In the genomic region with DNA sequence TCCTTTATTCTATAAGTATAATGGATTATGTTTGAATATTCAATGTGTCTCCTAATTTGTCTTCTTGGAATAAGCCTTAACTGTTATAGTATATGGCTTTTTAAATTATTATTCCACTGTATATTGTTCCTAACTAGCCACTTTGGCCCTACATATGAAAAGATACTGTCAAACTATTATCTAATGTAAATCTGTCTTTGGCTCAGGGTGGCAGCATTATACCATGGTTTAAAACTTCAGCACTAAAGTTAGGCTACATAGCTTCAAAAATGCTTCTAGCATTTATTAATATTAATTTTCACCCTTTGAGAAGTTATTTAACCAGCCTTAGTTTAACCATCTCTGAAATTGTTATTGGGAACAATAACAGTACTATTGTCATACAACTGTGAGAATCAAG, we compare ENCODE assay signal across 19 cellular contexts.
DNase-seq lines count a peak whose midpoint lies in the region; ATAC-seq and TF ChIP-seq lines count a peak whose summit lies in the region.
"Had no signal": no experiment of that assay in that cellular context is flagged by ENCODE, and none has a peak within 500 bp of the region (broad histone marks: within the 10 kb centered on the region; RNA-seq: fewer than 3 reads in every experiment).

No MANE protein-coding gene starts in this region.

- H3K4me3 ChIP-seq in fibroblast of pulmonary artery (replicated peaks; ENCODE audit: low read depth, low read length) = no peak overlapping the region
- H3K4me3 ChIP-seq in smooth muscle cell = no peak overlapping the region
- H3K4me3 ChIP-seq in right atrium auricular region = no peak overlapping the region
- H3K4me3 ChIP-seq: BLaER1, esophagus muscularis mucosa, Peyer's patch had no signal

- H3K27me3 ChIP-seq in smooth muscle cell (ENCODE audit: low read depth) (no peaks in the 10 kb centered on the region), right atrium auricular region (no peaks in the 10 kb centered on the region)
- H3K27me3 ChIP-seq: BLaER1, esophagus muscularis mucosa, Peyer's patch had no signal

- no peak overlapping the region for H3K4me2 ChIP-seq in smooth muscle cell
- H3K4me2 ChIP-seq: BLaER1 had no signal

- TF ChIP-seq CTCF in VCaP (conservative IDR thresholded peaks at IDR 0.05) (0 out of 2 replicates have a peak, but pooled peaks have one; percentile 10), fibroblast of pulmonary artery (IDR thresholded peaks at IDR 0.05; ENCODE audit: low read length, missing control alignments) (no peak), smooth muscle cell (IDR thresholded peaks at IDR 0.05; ENCODE audit: borderline replicate concordance, insufficient read depth, poor library complexity, severe bottlenecking) (no peak), right atrium auricular region (IDR thresholded peaks at IDR 0.05) (no peak)

- no peak overlapping the region for H3K9ac ChIP-seq in smooth muscle cell (ENCODE audit: low read depth)
- H3K9ac ChIP-seq: BLaER1 had no signal

- no peaks in the 10 kb centered on the region for H3F3A ChIP-seq in smooth muscle cell (ENCODE audit: low read depth)

- H3K9me3 ChIP-seq in smooth muscle cell (replicated peaks; ENCODE audit: low read depth) = no peaks in the 10 kb centered on the region
- no peaks in the 10 kb centered on the region for H3K9me3 ChIP-seq in right atrium auricular region
- H3K9me3 ChIP-seq: BLaER1, esophagus muscularis mucosa, Peyer's patch had no signal

- no peaks in the 10 kb centered on the region for H4K20me1 ChIP-seq in smooth muscle cell (ENCODE audit: low read depth)
- H4K20me1 ChIP-seq: BLaER1 had no signal

- DNase-seq in LHCN-M2 (ENCODE audit: low read depth) (peak; percentile 31), fibroblast of pulmonary artery (ENCODE audit: low read depth) (peak; percentile 26), smooth muscle cell (lab: John Stamatoyannopoulos, UW; ENCODE audit: unreplicated experiment) (no peak), NCI-H1417 treated with DMSO at 0.1 percent for 48 hours (lab: John Stamatoyannopoulos, UW) (no peak), right atrium auricular region (ENCODE audit: low spot score) (no peak)
- DNase-seq: amniotic stem cell; cortex of kidney; DMS153; left ventricle myocardium superior; naive thymus-derived CD8-positive, alpha-beta T cell; NCI-H1930; NCI-H524 treated with DMSO at 0.1 percent for 48 hours; Peyer's patch; substantia nigra; WERI-Rb-1 had no signal

- no peak for ATAC-seq in GM18870 (IDR thresholded peaks at IDR 0.05; ENCODE audit: unreplicated experiment)
- ATAC-seq: left ventricle myocardium superior; naive thymus-derived CD8-positive, alpha-beta T cell had no signal

- H3K36me3 ChIP-seq in smooth muscle cell (ENCODE audit: low read depth) = no peaks in the 10 kb centered on the region
- no peaks in the 10 kb centered on the region for H3K36me3 ChIP-seq in right atrium auricular region
- H3K36me3 ChIP-seq: BLaER1, esophagus muscularis mucosa, Peyer's patch, WERI-Rb-1 had no signal

- H3K4me1 ChIP-seq in smooth muscle cell (ENCODE audit: low read depth) (peaks cover 12% of the 10 kb centered on the region), right atrium auricular region (no peaks in the 10 kb centered on the region)
- H3K4me1 ChIP-seq: BLaER1, esophagus muscularis mucosa, Peyer's patch had no signal

- H3K79me2 ChIP-seq in smooth muscle cell (ENCODE audit: low read depth) = no peaks in the 10 kb centered on the region

- no peak overlapping the region for H3K27ac ChIP-seq in VCaP
- H3K27ac ChIP-seq in smooth muscle cell (ENCODE audit: low read depth) = peak overlapping the region; percentile 39
- no peak overlapping the region for H3K27ac ChIP-seq in right atrium auricular region
- H3K27ac ChIP-seq: BLaER1, esophagus muscularis mucosa, Peyer's patch, WERI-Rb-1 had no signal

- H2AFZ ChIP-seq in smooth muscle cell (ENCODE audit: low read depth) = peak overlapping the region; percentile 20

Comparison
In these comparisons a context has a peak if more than half of its experiments do, and no peak if none do; other contexts are left out.
1. DNase-seq: peak in LHCN-M2 (single experiment) and fibroblast of pulmonary artery (single experiment); none in smooth muscle cell (single experiment), NCI-H1417 treated with DMSO at 0.1 percent for 48 hours (single experiment) and right atrium auricular region (single experiment).